Comparison of ENCODE assay signal across 12 cellular contexts in the genomic region with DNA sequence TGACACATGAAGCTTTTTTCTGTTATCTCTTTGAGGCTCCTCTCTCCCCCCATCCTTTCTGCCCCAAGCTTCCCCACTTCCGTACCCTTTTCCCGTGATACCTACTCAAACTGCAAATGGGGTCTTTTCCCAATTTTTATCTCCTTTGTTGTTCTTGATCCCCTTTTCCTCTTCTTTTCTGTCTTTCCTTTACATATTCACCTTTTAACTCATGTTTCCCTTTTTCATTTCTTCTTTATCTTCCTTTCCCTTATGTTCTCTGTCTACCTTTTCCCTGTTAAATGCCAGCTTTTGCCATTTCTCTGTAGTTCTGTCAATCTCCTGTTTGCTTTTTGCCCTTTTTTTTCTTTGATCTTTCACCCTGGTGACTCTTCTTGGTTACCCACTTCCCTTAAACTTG. TPM values are rescaled to one million over a fixed set of nuclear protein-coding genes. Genes with fewer than 3 reads are reported as not detected.
DNase-seq lines count a peak whose midpoint lies in the region; ATAC-seq, FAIRE-seq and TF ChIP-seq lines count a peak whose summit lies in the region.
"Had no signal": no experiment of that assay in that cellular context is flagged by ENCODE, and none has a peak within 500 bp of the region (broad histone marks: within the 10 kb centered on the region; RNA-seq: fewer than 3 reads in every experiment).

No MANE protein-coding gene starts in this region.

- H3K9me3 Mint-ChIP-seq in activated naive CD4-positive, alpha-beta T cell treated with anti-CD3 and anti-CD28 coated beads, Interleukin-2, amount 10 ng/mL, durations not matched to agents 7 days and 5 days: no peaks in the 10 kb centered on the region
- no peaks in the 10 kb centered on the region for H3K9me3 Mint-ChIP-seq in activated naive CD4-positive, alpha-beta T cell treated with anti-CD3 and anti-CD28 coated beads, Interleukin-2, amount 50 U/mL, for 72 hours
- H3K9me3 Mint-ChIP-seq in astrocyte (ENCODE audit: unreplicated experiment): no peaks in the 10 kb centered on the region
- H3K9me3 Mint-ChIP-seq in naive thymus-derived CD4-positive, alpha-beta T cell: peaks cover 0 to 2% (median 0%) of the 10 kb centered on the region in 11 donors

- H3K27ac ChIP-seq in astrocyte (ENCODE audit: low read depth, low read length): no peak overlapping the region
- H3K27ac ChIP-seq in naive thymus-derived CD4-positive, alpha-beta T cell (ENCODE audit: low read depth, low read length): no peak overlapping the region
- peak overlapping the region; percentile 96 to 99 for H3K27ac ChIP-seq in tibial artery

- no peak for TF ChIP-seq CTCF in astrocyte (IDR thresholded peaks at IDR 0.05; ENCODE audit: insufficient read depth, low read depth, low read length)
- no peak for TF ChIP-seq CTCF in tibial artery (IDR thresholded peaks at IDR 0.05)

- no peaks in the 10 kb centered on the region for H3K36me3 ChIP-seq in astrocyte (ENCODE audit: insufficient read depth, low read length)
- no peaks in the 10 kb centered on the region for H3K36me3 ChIP-seq in naive thymus-derived CD4-positive, alpha-beta T cell (ENCODE audit: control insufficient read depth in 2 of 3, insufficient read depth in 3 of 3, low read length in 3 of 3)
- no peaks in the 10 kb centered on the region for H3K36me3 ChIP-seq in tibial artery

- H3K4me1 Mint-ChIP-seq in activated naive CD4-positive, alpha-beta T cell treated with anti-CD3 and anti-CD28 coated beads, Interleukin-2, amount 10 ng/mL, durations not matched to agents 7 days and 5 days: peaks cover 38% of the 10 kb centered on the region
- H3K4me1 Mint-ChIP-seq in astrocyte (ENCODE audit: low read depth, unreplicated experiment): peaks cover 8% of the 10 kb centered on the region
- peaks cover 22 to 43% (median 33%) of the 10 kb centered on the region in 7 donors for H3K4me1 Mint-ChIP-seq in naive thymus-derived CD4-positive, alpha-beta T cell

- H3K4me1 ChIP-seq in astrocyte (ENCODE audit: insufficient read depth, low read length) (peaks cover 14% of the 10 kb centered on the region), tibial artery (peaks cover 0 to 12% (median 7%) of the 10 kb centered on the region in 4 donors)
- H3K4me1 ChIP-seq in naive thymus-derived CD4-positive, alpha-beta T cell (ENCODE audit: control insufficient read depth in 2 of 2, insufficient read depth in 2 of 2, low read length in 2 of 2): peaks cover 12 to 15% of the 10 kb centered on the region in 2 donors

- peak overlapping the region; percentile 11 for H3K4me3 Mint-ChIP-seq in activated naive CD4-positive, alpha-beta T cell treated with anti-CD3 and anti-CD28 coated beads, Interleukin-2, amount 10 ng/mL, durations not matched to agents 7 days and 5 days
- H3K4me3 Mint-ChIP-seq in astrocyte (ENCODE audit: unreplicated experiment): peak overlapping the region; percentile 36
- H3K4me3 Mint-ChIP-seq in naive thymus-derived CD4-positive, alpha-beta T cell: peak overlapping the region; percentile 7 to 90 (median 47)

- POLR2A ChIA-PET in naive thymus-derived CD4-positive, alpha-beta T cell (lab: Charles Lee): no interaction called here

- ATAC-seq in activated naive CD4-positive, alpha-beta T cell treated with anti-CD3 and anti-CD28 coated beads, Interleukin-2, amount 50 U/mL, for 72 hours: no peak
- no peak for ATAC-seq in naive thymus-derived CD4-positive, alpha-beta T cell

- no peaks in the 10 kb centered on the region for H4K20me1 ChIP-seq in astrocyte (ENCODE audit: insufficient read depth, low read length)

- H3K4me2 ChIP-seq in astrocyte (ENCODE audit: low read length): peak overlapping the region; percentile 95

- peaks cover 22% of the 10 kb centered on the region for H3K79me2 ChIP-seq in astrocyte (ENCODE audit: insufficient read depth, low read length)

- CTCF ChIA-PET in activated naive CD4-positive, alpha-beta T cell treated with anti-CD3 and anti-CD28 coated beads, Interleukin-2, amount 10 ng/mL, durations not matched to agents 7 days and 5 days (lab: Charles Lee): interaction anchor here (0.9 to 2.0 kb wide), 2 partner anchors 9 to 30 kb away, joined by 3 to 6 read pairs; no protein-coding TSS in a partner anchor
- CTCF ChIA-PET in naive thymus-derived CD4-positive, alpha-beta T cell (lab: Charles Lee): interaction anchor here (1.6 kb wide), 1 partner anchor 8 kb away, joined by 3 read pairs; no protein-coding TSS in a partner anchor

- intact Hi-C loops in naive thymus-derived CD4-positive, alpha-beta T cell (cut with micrococcal nuclease): no loop called here
- intact Hi-C loops in tibial artery (cut with DNase I; ENCODE audit: low total_unique reads): loop anchor here (5.0 to 10.0 kb wide), 2 partner anchors 75 to 173 kb away; partner anchors contain the start of gene RASSF8

- H3K27me3 Mint-ChIP-seq in activated naive CD4-positive, alpha-beta T cell treated with anti-CD3 and anti-CD28 coated beads, Interleukin-2, amount 10 ng/mL, durations not matched to agents 7 days and 5 days: peaks cover 91% of the 10 kb centered on the region
- peaks cover 48% of the 10 kb centered on the region for H3K27me3 Mint-ChIP-seq in astrocyte (ENCODE audit: low read depth, unreplicated experiment)
- peaks cover 66 to 87% (median 78%) of the 10 kb centered on the region in 5 donors for H3K27me3 Mint-ChIP-seq in naive thymus-derived CD4-positive, alpha-beta T cell

- DNase-seq in activated naive CD4-positive, alpha-beta T cell treated with anti-CD3 and anti-CD28 coated beads, Interleukin-2, amount 10 ng/mL, durations not matched to agents 7 days and 5 days: no peak
- DNase-seq in activated naive CD4-positive, alpha-beta T cell treated with anti-CD3 and anti-CD28 coated beads, Interleukin-2, amount 50 U/mL, for 72 hours (ENCODE audit: low spot score in 2 of 2): no peak
- DNase-seq in astrocyte (ENCODE audit: low read depth) (no peak), tibial artery (no peak), cerebellar nuclear complex (lab: John Stamatoyannopoulos, UW) (no peak), NCI-H1930 (lab: John Stamatoyannopoulos, UW) (no peak)
- DNase-seq in naive thymus-derived CD4-positive, alpha-beta T cell: no peak
- no peak for DNase-seq in stimulated activated CD4-positive, alpha-beta T cell treated with anti-CD3 and anti-CD28 coated beads, Interleukin-4, amount 100 ng/mL, for 1 hour
- DNase-seq: aorta, islet precursor cell, KG1, NCI-H524 treated with DMSO at 0.1 percent for 48 hours had no signal

- H2AFZ ChIP-seq in astrocyte (ENCODE audit: low read depth, low read length): no peak overlapping the region

- H3K9me3 ChIP-seq in astrocyte (ENCODE audit: insufficient read depth, low read depth, low read length): no peaks in the 10 kb centered on the region
- H3K9me3 ChIP-seq in naive thymus-derived CD4-positive, alpha-beta T cell (ENCODE audit: control insufficient read depth in 2 of 3, low read length in 3 of 3): no peaks in the 10 kb centered on the region
- no peaks in the 10 kb centered on the region for H3K9me3 ChIP-seq in tibial artery

- H3K27ac Mint-ChIP-seq in activated naive CD4-positive, alpha-beta T cell treated with anti-CD3 and anti-CD28 coated beads, Interleukin-2, amount 10 ng/mL, durations not matched to agents 7 days and 5 days: no peak overlapping the region
- H3K27ac Mint-ChIP-seq in activated naive CD4-positive, alpha-beta T cell treated with anti-CD3 and anti-CD28 coated beads, Interleukin-2, amount 50 U/mL, for 72 hours: no peak overlapping the region
- H3K27ac Mint-ChIP-seq in astrocyte (ENCODE audit: unreplicated experiment): no peak overlapping the region
- no peak overlapping the region for H3K27ac Mint-ChIP-seq in naive thymus-derived CD4-positive, alpha-beta T cell

- H3K4me3 ChIP-seq in astrocyte (ENCODE audit: insufficient read depth, low read depth, low read length) (no peak overlapping the region), tibial artery (no peak overlapping the region)
- H3K4me3 ChIP-seq in naive thymus-derived CD4-positive, alpha-beta T cell (ENCODE audit: low read length): no peak overlapping the region

- H3K36me3 Mint-ChIP-seq in activated naive CD4-positive, alpha-beta T cell treated with anti-CD3 and anti-CD28 coated beads, Interleukin-2, amount 10 ng/mL, durations not matched to agents 7 days and 5 days: peaks cover 1% of the 10 kb centered on the region
- peaks cover 0 to 13% of the 10 kb centered on the region in 2 donors for H3K36me3 Mint-ChIP-seq in activated naive CD4-positive, alpha-beta T cell treated with anti-CD3 and anti-CD28 coated beads, Interleukin-2, amount 50 U/mL, for 72 hours
- H3K36me3 Mint-ChIP-seq in astrocyte (ENCODE audit: low read depth, unreplicated experiment): no peaks in the 10 kb centered on the region
- peaks cover 0 to 1% (median 0%) of the 10 kb centered on the region in 5 donors for H3K36me3 Mint-ChIP-seq in naive thymus-derived CD4-positive, alpha-beta T cell

- peaks cover 8% of the 10 kb centered on the region for H3K27me3 ChIP-seq in astrocyte (ENCODE audit: insufficient read depth, low read length)
- H3K27me3 ChIP-seq in naive thymus-derived CD4-positive, alpha-beta T cell (ENCODE audit: control insufficient read depth in 2 of 2, insufficient read depth in 2 of 2, low read length in 2 of 2): peaks cover 10 to 22% of the 10 kb centered on the region in 2 donors
- H3K27me3 ChIP-seq in tibial artery: no peaks in the 10 kb centered on the region

- no peak overlapping the region for H3K9ac ChIP-seq in astrocyte (ENCODE audit: low read length)

- no peak for FAIRE-seq in astrocyte (lab: Jason Lieb, UNC)

RNA-seq across cellular contexts. Expression of gene BHLHE41, which starts 2.6 kb away (rescaled TPM):
- not detected for total RNA-seq in activated naive CD4-positive, alpha-beta T cell treated with anti-CD3 and anti-CD28 coated beads, Interleukin-2, amount 50 U/mL, for 72 hours
- total RNA-seq in astrocyte: 2.9 and 4.3 TPM in 2 replicates
- 1 to 10 TPM in 1 of 5 experiments, under 1 TPM in 2, not detected in 2; 0.42 to 1.2 (median 0.84) TPM for total RNA-seq in naive thymus-derived CD4-positive, alpha-beta T cell
- not detected for polyA plus RNA-seq in naive thymus-derived CD4-positive, alpha-beta T cell

Comparison
In these comparisons a context has a peak if more than half of its experiments do, and no peak if none do; other contexts are left out.
1. H3K27ac ChIP-seq: peak in tibial artery (2 of 2); none in astrocyte (single experiment) and naive thymus-derived CD4-positive, alpha-beta T cell (single experiment).
2. Peak in every context shown above with its lines, with median percentiles within 50 percentile points of each other: H3K4me3 Mint-ChIP-seq.